Comparison of ENCODE assay signal across 8 cellular contexts in the genomic region with DNA sequence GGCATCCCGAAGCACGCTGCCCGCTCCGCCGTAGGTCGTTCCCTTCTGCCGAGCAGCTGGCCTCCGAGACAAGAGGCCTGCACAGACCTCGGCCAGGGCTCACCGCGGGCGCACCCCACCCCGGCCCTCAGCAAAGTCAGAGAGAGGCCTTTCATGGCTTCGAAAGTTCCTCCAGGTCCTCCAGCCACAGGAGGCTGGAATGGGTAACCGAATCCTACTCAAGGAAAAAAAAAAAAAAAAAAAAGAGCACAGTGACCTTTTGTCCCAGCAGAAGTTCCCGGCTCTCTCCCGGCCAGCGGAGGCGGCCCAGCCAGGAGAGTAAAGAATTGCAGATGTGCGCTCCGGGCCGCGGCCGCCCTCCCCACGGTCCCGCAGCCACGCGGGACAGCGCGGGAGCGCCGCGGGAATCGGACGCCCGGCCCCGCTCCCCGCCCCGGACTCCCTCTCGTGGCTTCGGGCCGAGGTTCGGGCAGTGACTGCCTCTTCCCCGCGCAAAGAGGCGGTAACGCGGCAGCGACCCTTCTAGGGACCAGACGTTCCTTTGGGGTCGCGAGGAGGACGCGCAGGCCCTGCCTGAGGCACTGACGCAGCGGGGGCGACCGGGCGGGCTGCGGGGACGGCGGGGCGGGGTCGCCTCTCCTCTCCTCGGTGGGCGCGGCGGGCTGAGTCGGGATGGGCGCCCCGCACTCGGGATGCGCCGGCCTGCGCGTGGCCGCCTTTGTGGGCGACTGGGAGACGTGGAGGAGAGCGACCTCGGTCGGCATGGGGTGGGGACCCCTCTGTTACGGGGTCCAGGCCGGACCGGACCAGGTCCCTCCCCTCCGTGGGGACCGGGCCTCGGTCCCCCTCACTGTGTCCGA. TPM values are rescaled to one million over a fixed set of nuclear protein-coding genes. Genes with fewer than 3 reads are reported as not detected.
DNase-seq lines count a peak whose midpoint lies in the region; ATAC-seq and TF ChIP-seq lines count a peak whose summit lies in the region.

No MANE protein-coding gene starts in this region.

- no peaks in the 10 kb centered on the region for H3K9me3 ChIP-seq in Peyer's patch

- H3K36me3 ChIP-seq in Peyer's patch, result no peaks in the 10 kb centered on the region

- no peak for TF ChIP-seq POLR2A in Peyer's patch (IDR thresholded peaks at IDR 0.05)

- no peaks in the 10 kb centered on the region for H3K9me3 Mint-ChIP-seq in neural crest cell

- H3K4me1 Mint-ChIP-seq in neural crest cell, result peaks cover 25% of the 10 kb centered on the region

- POLR2A ChIA-PET in GM10248 (lab: Yijun Ruan, JAX), result no interaction called here

- H3K27ac Mint-ChIP-seq in neural crest cell (ENCODE audit: unreplicated experiment), result no peak overlapping the region

- TF ChIP-seq CTCF in Peyer's patch (IDR thresholded peaks at IDR 0.05), result peak in 1 of 6 experiments; percentile 8
- TF ChIP-seq CTCF in neural crest cell (conservative IDR thresholded peaks at IDR 0.05), result no peak
- no peak for TF ChIP-seq CTCF in GM10248 (IDR thresholded peaks at IDR 0.05; ENCODE audit: control extremely low read depth, extremely low read depth, low read depth, missing control alignments)

- ATAC-seq in HG03342 (IDR thresholded peaks at IDR 0.05; ENCODE audit: unreplicated experiment), result no peak

- peak overlapping the region; percentile 39 to 65 (median 56) for H3K4me3 ChIP-seq in Peyer's patch

- H3K4me3 Mint-ChIP-seq in neural crest cell, result peak overlapping the region; percentile 93

- peaks cover 0 to 19% of the 10 kb centered on the region in 2 donors for H3K27me3 ChIP-seq in Peyer's patch

- peaks cover 0 to 21% (median 9%) of the 10 kb centered on the region in 4 donors for H3K4me1 ChIP-seq in Peyer's patch

- peak overlapping the region; percentile 41 to 65 (median 50) for H3K27ac ChIP-seq in Peyer's patch

- peaks cover 48% of the 10 kb centered on the region for H3K27me3 Mint-ChIP-seq in neural crest cell (ENCODE audit: low read depth)

- CTCF ChIA-PET in GM10248 (lab: Yijun Ruan, JAX), result interaction anchor here (1.3 kb wide), 1 partner anchor 24 kb away, joined by 9 read pairs; no protein-coding TSS in a partner anchor

- no peaks in the 10 kb centered on the region for H3K36me3 Mint-ChIP-seq in neural crest cell (ENCODE audit: low read depth)

- DNase-seq in GM03348 (ENCODE audit: low spot score) (peak; percentile 81), Peyer's patch (no peak), fibroblast of gingiva (ENCODE audit: low read depth) (peak; percentile 77), neural crest cell (ENCODE audit: low read depth, low spot score) (peak; percentile 35), GM10248 (ENCODE audit: extremely low spot score) (no peak), SIG-M5 (lab: John Stamatoyannopoulos, UW) (no peak)
- DNase-seq in activated CD4-positive, CD25-positive, alpha-beta regulatory T cell (lab: John Stamatoyannopoulos, UW), result no peak

RNA-seq across cellular contexts. Expression of a gene that starts 0.8 kb away (rescaled TPM):
- total RNA-seq in Peyer's patch (10 to 100 TPM in 2 of 4 donors, 1 to 10 TPM in 2; 4.9 to 86.6 (median 13.1) TPM), neural crest cell (11.1 and 12.5 TPM in 2 replicates)

Comparison
In these comparisons a context has a peak if more than half of its experiments do, and no peak if none do; other contexts are left out.
1. DNase-seq: peak in GM03348 (single experiment), fibroblast of gingiva (single experiment) and neural crest cell (single experiment); none in Peyer's patch (0 of 3), GM10248 (single experiment), activated CD4-positive, CD25-positive, alpha-beta regulatory T cell (0 of 4) and SIG-M5 (single experiment).